In the genomic region with DNA sequence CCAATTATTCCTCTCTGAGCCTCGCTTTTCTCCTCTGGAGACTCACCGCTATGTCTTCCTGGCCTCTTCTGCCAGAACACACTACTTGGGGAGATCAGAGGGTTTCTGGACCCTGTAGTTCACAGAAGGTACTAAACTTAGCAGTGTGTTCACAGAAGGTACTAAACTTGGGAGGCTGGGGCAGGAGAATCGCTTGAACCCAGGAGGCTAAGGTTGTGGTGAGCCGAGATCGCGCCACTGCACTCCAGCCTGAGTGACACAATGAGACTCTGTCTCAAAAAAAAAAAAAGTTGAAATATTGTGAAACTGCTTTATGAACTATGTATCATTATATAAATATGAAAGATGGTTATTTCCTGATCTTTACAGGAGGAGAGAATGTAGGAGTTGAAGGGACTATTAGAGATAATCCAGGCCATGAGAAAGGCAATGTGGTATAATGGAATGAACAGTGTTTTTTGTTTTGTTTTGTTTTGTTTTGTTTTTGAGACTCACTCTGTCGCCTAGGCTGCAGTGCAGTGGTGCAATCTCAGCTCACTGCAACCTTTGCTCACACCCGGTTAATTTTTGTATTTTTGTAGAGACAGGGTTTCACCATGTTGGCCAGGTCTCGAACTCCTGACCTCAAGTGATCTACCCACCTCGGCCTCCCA, we compare ENCODE assay signal across 9 cellular contexts. TPM values are rescaled to one million over a fixed set of nuclear protein-coding genes. Genes with fewer than 3 reads are reported as not detected.
DNase-seq lines count a peak whose midpoint lies in the region; TF ChIP-seq lines count a peak whose summit lies in the region.
"Not testable (repeated sequence)": the region's sequence is repeated elsewhere in the genome, so short reads cannot be mapped to it uniquely, and the experiment has no call there.
"Had no signal": no experiment of that assay in that cellular context is flagged by ENCODE, and none has a peak within 500 bp of the region (broad histone marks: within the 10 kb centered on the region; RNA-seq: fewer than 3 reads in every experiment).

No MANE protein-coding gene starts in this region.

- peaks cover 10% of the 10 kb centered on the region for H3K36me3 ChIP-seq in CD4-positive, alpha-beta memory T cell (ENCODE audit: insufficient read depth, low read length)
- H3K36me3 ChIP-seq in adipocyte (ENCODE audit: control insufficient read depth, insufficient read depth, low read length, severe bottlenecking) (peaks cover 21% of the 10 kb centered on the region), muscle layer of duodenum (ENCODE audit: control insufficient read depth in 1 of 2, insufficient read depth in 2 of 2, low read length in 2 of 2) (peaks cover 14 to 16% of the 10 kb centered on the region in 2 donors), stomach (peaks cover 0 to 19% (median 16%) of the 10 kb centered on the region in 4 donors)

- peaks cover 24 to 25% of the 10 kb centered on the region in 2 donors for H3K36me3 Mint-ChIP-seq in CD4-positive, alpha-beta memory T cell

- H3K4me1 ChIP-seq in CD4-positive, alpha-beta memory T cell (ENCODE audit: insufficient read depth, low read length): peaks cover 34% of the 10 kb centered on the region
- peaks cover 58% of the 10 kb centered on the region for H3K4me1 ChIP-seq in adipocyte (ENCODE audit: control insufficient read depth, insufficient read depth, low read length)
- peaks cover 0 to 32% of the 10 kb centered on the region in 2 donors for H3K4me1 ChIP-seq in muscle layer of duodenum (ENCODE audit: control insufficient read depth in 1 of 2, insufficient read depth in 2 of 2, low read length in 2 of 2)
- H3K4me1 ChIP-seq in stomach: peaks cover 29 to 66% (median 57%) of the 10 kb centered on the region in 4 donors

- TF ChIP-seq CTCF in epithelial cell of esophagus (IDR thresholded peaks at IDR 0.05; ENCODE audit: insufficient read depth, low read depth, low read length, missing control alignments); stomach (IDR thresholded peaks at IDR 0.05): not testable (repeated sequence)

- CTCF ChIA-PET in CD4-positive, alpha-beta memory T cell (lab: Charles Lee; ENCODE audit: partially characterized antibody): not testable (repeated sequence)

- H3K4me3 Mint-ChIP-seq in CD4-positive, alpha-beta memory T cell: not testable (repeated sequence)

- H3K27ac Mint-ChIP-seq in CD4-positive, alpha-beta memory T cell: peak overlapping the region in 4 of 7 donors; percentile 13 to 68 (median 51)

- H3K9me3 Mint-ChIP-seq in CD4-positive, alpha-beta memory T cell: not testable (repeated sequence)

- not testable (repeated sequence) for H3K4me3 ChIP-seq in CD4-positive, alpha-beta memory T cell (ENCODE audit: low read length in 2 of 2); adipocyte (ENCODE audit: low read length); epithelial cell of esophagus (ENCODE audit: low read length); muscle layer of duodenum (ENCODE audit: low read depth in 1 of 2, low read length in 2 of 2); stomach

- POLR2A ChIA-PET in CD4-positive, alpha-beta memory T cell (lab: Charles Lee; ENCODE audit: partially characterized antibody): interaction anchor here (1.4 kb wide), 1 partner anchor 35 kb away, joined by 3 read pairs; no protein-coding TSS in a partner anchor

- not testable (repeated sequence) for DNase-seq in CD4-positive, alpha-beta memory T cell; stomach
- DNase-seq in NCI-H226: peak; percentile 35
- DNase-seq in adipocyte (ENCODE audit: low read depth): peak; percentile 28
- DNase-seq in epithelial cell of esophagus (ENCODE audit: low read depth): peak; percentile 61

- H3K4me1 Mint-ChIP-seq in CD4-positive, alpha-beta memory T cell: peaks cover 31 to 57% (median 41%) of the 10 kb centered on the region in 4 donors

- not testable (repeated sequence) for H3K27me3 ChIP-seq in CD4-positive, alpha-beta memory T cell (ENCODE audit: insufficient read depth, low read length); adipocyte (replicated peaks; ENCODE audit: control insufficient read depth, insufficient read depth, low read length); muscle layer of duodenum (ENCODE audit: low read depth, low read length); stomach

- WGBS in stomach, 5 donors: 75 to 92% (median 87%) methylated on average over 10 of the region's 10 CpGs

- TF ChIP-seq POLR2A in stomach (IDR thresholded peaks at IDR 0.05): not testable (repeated sequence)

- not testable (repeated sequence) for H3K9me3 ChIP-seq in CD4-positive, alpha-beta memory T cell (ENCODE audit: control insufficient read depth in 1 of 2, low read length in 2 of 2); adipocyte (ENCODE audit: control insufficient read depth, low read length); muscle layer of duodenum (ENCODE audit: control insufficient read depth in 1 of 2, low read length in 2 of 2); stomach

- not testable (repeated sequence) for H3K27ac ChIP-seq in CD4-positive, alpha-beta memory T cell (ENCODE audit: low read depth, low read length)
- peak overlapping the region; percentile 24 for H3K27ac ChIP-seq in muscle layer of duodenum (ENCODE audit: low read length)
- peak overlapping the region; percentile 69 to 92 (median 86) for H3K27ac ChIP-seq in stomach

- H3K9ac ChIP-seq in adipocyte (ENCODE audit: low read length): not testable (repeated sequence)

- TF ChIP-seq EP300 in stomach (IDR thresholded peaks at IDR 0.05): not testable (repeated sequence)

- intact Hi-C loops in CD4-positive, alpha-beta memory T cell (cut with micrococcal nuclease); stomach (cut with DNase I; ENCODE audit: low total_unique reads): not testable (repeated sequence)

- not testable (repeated sequence) for H3K27me3 Mint-ChIP-seq in CD4-positive, alpha-beta memory T cell

RNA-seq across cellular contexts. Expression of a gene that starts 5.8 kb away (rescaled TPM):
- 1 to 10 TPM; 1.5 to 2.4 TPM for total RNA-seq in CD4-positive, alpha-beta memory T cell
- polyA plus RNA-seq in CD4-positive, alpha-beta memory T cell: 1 to 10 TPM in 1 of 2 donors, under 1 TPM in 1; 0.65 to 1.6 TPM
- 100 to 1,000 TPM in 2 of 5 donors, 10 to 100 TPM in 3; 11.4 to 301 (median 60.1) TPM for total RNA-seq in stomach
- polyA plus RNA-seq in stomach: 10 to 100 TPM; 10.3 to 22.0 (median 13.0) TPM

RNA-seq across cellular contexts. Expression of a gene that starts 6.5 kb away (rescaled TPM):
- 10 to 100 TPM; 26.5 to 29.1 TPM for total RNA-seq in CD4-positive, alpha-beta memory T cell
- 10 to 100 TPM; 40.8 to 48.3 TPM for polyA plus RNA-seq in CD4-positive, alpha-beta memory T cell
- 10 to 100 TPM in 3 of 5 donors, 1 to 10 TPM in 1, not detected in 1; 9.4 to 28.4 (median 20.7) TPM for total RNA-seq in stomach
- 10 to 100 TPM; 26.5 to 56.6 (median 37.7) TPM for polyA plus RNA-seq in stomach

RNA-seq across cellular contexts. Expression of a gene that starts 16.8 kb away (rescaled TPM):
- total RNA-seq in CD4-positive, alpha-beta memory T cell: not detected
- not detected for polyA plus RNA-seq in CD4-positive, alpha-beta memory T cell
- 1 to 10 TPM in 3 of 5 donors, not detected in 2; 1.5 to 3.3 (median 2.3) TPM for total RNA-seq in stomach
- polyA plus RNA-seq in stomach: 10 to 100 TPM in 1 of 3 donors, 1 to 10 TPM in 1, under 1 TPM in 1; 0.63 to 21.4 (median 1.7) TPM
- total RNA-seq: lung microvascular endothelial cell, neural crest cell had no signal
- polyA plus RNA-seq: immature natural killer cell had no signal

RNA-seq across cellular contexts. Expression of a gene that starts 20.0 kb away (rescaled TPM):
- under 1 TPM; 0.61 to 0.81 TPM for total RNA-seq in CD4-positive, alpha-beta memory T cell
- polyA plus RNA-seq in CD4-positive, alpha-beta memory T cell: 1 to 10 TPM; 5.9 to 8.4 TPM
- total RNA-seq in stomach: 100 to 1,000 TPM in 3 of 5 donors, 10 to 100 TPM in 2; 20.1 to 284 (median 111) TPM
- polyA plus RNA-seq in stomach: 10 to 100 TPM; 24.2 to 40.6 (median 25.5) TPM

RNA-seq across cellular contexts. Expression of a gene that starts 36.8 kb away (rescaled TPM):
- total RNA-seq in CD4-positive, alpha-beta memory T cell: 10 to 100 TPM; 47.7 to 58.2 TPM
- 10 to 100 TPM; 17.3 to 28.2 TPM for polyA plus RNA-seq in CD4-positive, alpha-beta memory T cell
- 10 to 100 TPM in 4 of 5 donors, 1 to 10 TPM in 1; 6.2 to 71.5 (median 23.9) TPM for total RNA-seq in stomach
- polyA plus RNA-seq in stomach: 10 to 100 TPM in 2 of 3 donors, 1 to 10 TPM in 1; 7.5 to 52.3 (median 21.6) TPM
